Comparison of ENCODE assay signal across 1 cellular context in genomic region chr14:90521121-90521929, GRCh38.
TF ChIP-seq lines count a peak whose summit lies in the region.

No MANE protein-coding gene starts in this region.

TF ChIP-seq in GM23338, 12 proteins besides CTCF, POLR2A, EP300 and RAD21 (continued from another document):
- TF ChIP-seq ZNF462 (CRISPR knock-in tag; IDR thresholded peaks at IDR 0.05): no peak
- TF ChIP-seq JUNB (IDR thresholded peaks at IDR 0.05; ENCODE audit: unreplicated experiment): no peak
- no peak for TF ChIP-seq CREB1 (CRISPR knock-in tag; IDR thresholded peaks at IDR 0.05; ENCODE audit: low read depth)
- no peak for TF ChIP-seq ZNF114 (CRISPR knock-in tag; IDR thresholded peaks at IDR 0.05)
